In genomic region chr17:74431568-74432483, GRCh38 we compare ENCODE assay signal across 8 cellular contexts. TPM values are rescaled to one million over a fixed set of nuclear protein-coding genes. Genes with fewer than 3 reads are reported as not detected.
DNase-seq lines count a peak whose midpoint lies in the region; ATAC-seq, FAIRE-seq and TF ChIP-seq lines count a peak whose summit lies in the region.

GPRC5C (plus strand) TSS chr17:74432088; CDS start chr17:74439777, 7,689 bp downstream.

- peaks cover 91% of the 10 kb centered on the region for H3K27me3 Mint-ChIP-seq in stimulated activated naive CD8-positive, alpha-beta T cell treated with anti-CD3 and anti-CD28 coated beads, Interleukin-15, amount 100 ng/mL, for 72 hours

- H3K27me3 ChIP-seq in mucosa of rectum (ENCODE audit: control insufficient read depth in 2 of 2, insufficient read depth in 2 of 2, low read length in 2 of 2), result no peaks in the 10 kb centered on the region

- peak within 1 kb of the TSS; percentile 68 to 83 for H3K4me3 Mint-ChIP-seq in stimulated activated naive CD8-positive, alpha-beta T cell treated with anti-CD3 and anti-CD28 coated beads, Interleukin-15, amount 100 ng/mL, for 72 hours

- peak within 1 kb of the TSS; percentile 94 to 97 for H3K9ac ChIP-seq in mucosa of rectum (ENCODE audit: low read depth in 1 of 2, low read length in 2 of 2)

- no peaks in the 10 kb centered on the region for H3K9me3 ChIP-seq in mucosa of rectum (ENCODE audit: control insufficient read depth in 2 of 2, low read length in 2 of 2)

- DNase-seq in NCI-H187 treated with DMSO at 0.1 percent for 48 hours (lab: John Stamatoyannopoulos, UW) (peak; percentile 23), epithelial cell of esophagus (ENCODE audit: low read depth) (peak; percentile 76), GM12892 (ENCODE audit: insufficient read length) (no peak), putamen (ENCODE audit: low spot score) (no peak)
- DNase-seq in activated CD8-positive, alpha-beta memory T cell treated with anti-CD3 and anti-CD28 coated beads for 4 hours (ENCODE audit: low read depth in 2 of 2), result peak; percentile 24 to 47
- DNase-seq in stimulated activated naive CD8-positive, alpha-beta T cell treated with anti-CD3 and anti-CD28 coated beads, Interleukin-15, amount 100 ng/mL, for 72 hours, result peak; percentile 40 to 57

- H3K9me3 Mint-ChIP-seq in stimulated activated naive CD8-positive, alpha-beta T cell treated with anti-CD3 and anti-CD28 coated beads, Interleukin-15, amount 100 ng/mL, for 72 hours, result no peaks in the 10 kb centered on the region

- peak; percentile 49 for ATAC-seq in GM18909 (IDR thresholded peaks at IDR 0.05; ENCODE audit: poor library complexity, unreplicated experiment)
- peak; percentile 78 for ATAC-seq in stimulated activated naive CD8-positive, alpha-beta T cell treated with anti-CD3 and anti-CD28 coated beads, Interleukin-15, amount 100 ng/mL, for 72 hours

- H3K4me1 ChIP-seq in mucosa of rectum (ENCODE audit: control insufficient read depth in 2 of 2, insufficient read depth in 2 of 2, low read length in 2 of 2), result peaks cover 44 to 57% of the 10 kb centered on the region in 2 donors

- peak within 1 kb of the TSS; percentile 99 for H3K27ac ChIP-seq in mucosa of rectum (ENCODE audit: low read depth in 2 of 2, low read length in 2 of 2)

- no peak for FAIRE-seq in GM12892 (lab: Jason Lieb, UNC)

- no peaks in the 10 kb centered on the region for H3K36me3 ChIP-seq in mucosa of rectum (ENCODE audit: control insufficient read depth in 2 of 2, insufficient read depth in 2 of 2, low read length in 2 of 2)

- no peak for TF ChIP-seq POLR2A in GM12892 (IDR thresholded peaks at IDR 0.05; ENCODE audit: low read depth, low read length)

- no peak for TF ChIP-seq CTCF in epithelial cell of esophagus (IDR thresholded peaks at IDR 0.05; ENCODE audit: insufficient read depth, low read depth, low read length, missing control alignments)

- peak within 1 kb of the TSS; percentile 46 to 80 for H3K27ac Mint-ChIP-seq in stimulated activated naive CD8-positive, alpha-beta T cell treated with anti-CD3 and anti-CD28 coated beads, Interleukin-15, amount 100 ng/mL, for 72 hours

- H3K4me1 Mint-ChIP-seq in stimulated activated naive CD8-positive, alpha-beta T cell treated with anti-CD3 and anti-CD28 coated beads, Interleukin-15, amount 100 ng/mL, for 72 hours, result peaks cover 26% of the 10 kb centered on the region

- H3K4me3 ChIP-seq in epithelial cell of esophagus (ENCODE audit: low read length) (peak within 1 kb of the TSS; percentile 51), mucosa of rectum (ENCODE audit: low read length in 2 of 2) (peak within 1 kb of the TSS; percentile 81 to 85)

RNA-seq across cellular contexts. Expression of gene GPRC5C, which starts in this region (rescaled TPM):
- polyA plus RNA-seq in GM12892 (2012; ENCODE audit: missing spikeins), result 0.53 TPM

Comparison
In these comparisons a context has a peak if more than half of its experiments do, and no peak if none do; other contexts are left out.
1. DNase-seq: peak in NCI-H187 treated with DMSO at 0.1 percent for 48 hours (single experiment), activated CD8-positive, alpha-beta memory T cell treated with anti-CD3 and anti-CD28 coated beads for 4 hours (2 of 2), epithelial cell of esophagus (single experiment) and stimulated activated naive CD8-positive, alpha-beta T cell treated with anti-CD3 and anti-CD28 coated beads, Interleukin-15, amount 100 ng/mL, for 72 hours (2 of 2); none in GM12892 (single experiment) and putamen (single experiment).